In the genomic region with DNA sequence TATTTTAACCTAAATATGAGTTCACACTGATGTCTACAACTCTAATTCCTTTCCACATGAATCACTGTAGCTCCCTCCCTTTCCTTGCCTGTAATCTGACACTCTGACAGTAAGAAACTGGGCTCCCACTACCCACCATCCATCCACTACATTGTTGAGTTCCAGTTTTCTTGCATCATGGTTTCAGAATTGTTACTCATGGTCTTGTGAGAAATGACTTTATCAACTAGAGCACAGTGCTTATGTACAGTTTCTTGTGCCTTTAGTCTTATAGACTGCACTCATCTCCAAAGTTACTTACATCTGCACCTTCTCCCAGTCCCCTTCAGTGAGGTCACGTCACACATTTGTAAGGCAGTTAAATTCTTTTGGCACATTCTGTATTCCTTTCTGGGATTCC, we compare ENCODE assay signal across 12 cellular contexts.
"Had no signal": no experiment of that assay in that cellular context is flagged by ENCODE, and none has a peak within 500 bp of the region (broad histone marks: within the 10 kb centered on the region; RNA-seq: fewer than 3 reads in every experiment).

No MANE protein-coding gene starts in this region.

- H3K4me3 ChIP-seq: breast epithelium, thyroid gland had no signal

- H3K36me3 ChIP-seq: breast epithelium, thyroid gland had no signal

- H3K27ac ChIP-seq: breast epithelium, thyroid gland had no signal

- H3K4me1 ChIP-seq: breast epithelium, thyroid gland had no signal

- H3K27me3 ChIP-seq: thyroid gland had no signal

- H3K36me3 Mint-ChIP-seq: activated naive CD8-positive, alpha-beta T cell treated with anti-CD3 and anti-CD28 coated beads for 36 hours; stimulated activated memory B cell treated with anti-CD40 and anti-IgM and Interleukin-4, amounts not matched to agents 10 μg/mL and 1 μg/mL and 100 μg/mL, for 72 hours had no signal

- DNase-seq: activated CD4-positive, alpha-beta memory T cell treated with anti-CD3 and anti-CD28 coated beads for 36 hours; activated CD8-positive, alpha-beta memory T cell treated with anti-CD3 and anti-CD28 coated beads, Interleukin-2, amount 10 ng/mL, durations not matched to agents 7 days and 5 days; activated naive CD8-positive, alpha-beta T cell treated with anti-CD3 and anti-CD28 coated beads for 36 hours; activated T-cell treated with anti-CD3 and anti-CD28 coated beads, Interleukin-2, amount 50 U/mL, for 1 hour; head of caudate nucleus; T-helper 1 cell; T1000; thyroid gland had no signal

- H3K4me1 Mint-ChIP-seq: activated CD8-positive, alpha-beta memory T cell treated with anti-CD3 and anti-CD28 coated beads, Interleukin-2, amount 10 ng/mL, durations not matched to agents 7 days and 5 days; activated naive CD8-positive, alpha-beta T cell treated with anti-CD3 and anti-CD28 coated beads for 36 hours; stimulated activated memory B cell treated with anti-CD40 and anti-IgM and Interleukin-4, amounts not matched to agents 10 μg/mL and 1 μg/mL and 100 μg/mL, for 72 hours had no signal

- H3K9me3 ChIP-seq: thyroid gland had no signal

- H3K27ac Mint-ChIP-seq: activated CD4-positive, alpha-beta memory T cell treated with anti-CD3 and anti-CD28 coated beads for 36 hours; activated CD8-positive, alpha-beta memory T cell treated with anti-CD3 and anti-CD28 coated beads, Interleukin-2, amount 10 ng/mL, durations not matched to agents 7 days and 5 days; activated naive CD8-positive, alpha-beta T cell treated with anti-CD3 and anti-CD28 coated beads for 36 hours; natural killer cell treated with Interleukin-12 subunit alpha and Interleukin-12 subunit beta and Interleukin-15 and Interleukin-18, amount 100 ng/mL, for 72 hours; stimulated activated memory B cell treated with anti-CD40 and anti-IgM and Interleukin-4, amounts not matched to agents 10 μg/mL and 1 μg/mL and 100 μg/mL, for 72 hours had no signal

- ATAC-seq: activated CD4-positive, CD25-positive, alpha-beta regulatory T cell treated with anti-CD3 and anti-CD28 coated beads, Interleukin-2, amount 50 U/mL, for 24 hours; activated CD8-positive, alpha-beta memory T cell treated with anti-CD3 and anti-CD28 coated beads, Interleukin-2, amount 10 ng/mL, durations not matched to agents 7 days and 5 days; natural killer cell treated with Interleukin-12 subunit alpha and Interleukin-12 subunit beta and Interleukin-15 and Interleukin-18, amount 100 ng/mL, for 72 hours; stimulated activated memory B cell treated with anti-CD40 and anti-IgM and Interleukin-4, amounts not matched to agents 10 μg/mL and 1 μg/mL and 100 μg/mL, for 72 hours had no signal

- H3K4me3 Mint-ChIP-seq: activated CD4-positive, alpha-beta memory T cell treated with anti-CD3 and anti-CD28 coated beads for 36 hours; activated CD8-positive, alpha-beta memory T cell treated with anti-CD3 and anti-CD28 coated beads, Interleukin-2, amount 10 ng/mL, durations not matched to agents 7 days and 5 days; activated naive CD8-positive, alpha-beta T cell treated with anti-CD3 and anti-CD28 coated beads for 36 hours; natural killer cell treated with Interleukin-12 subunit alpha and Interleukin-12 subunit beta and Interleukin-15 and Interleukin-18, amount 100 ng/mL, for 72 hours; stimulated activated memory B cell treated with anti-CD40 and anti-IgM and Interleukin-4, amounts not matched to agents 10 μg/mL and 1 μg/mL and 100 μg/mL, for 72 hours had no signal
